Comparison of ENCODE assay signal across 1 cellular context in the genomic region with DNA sequence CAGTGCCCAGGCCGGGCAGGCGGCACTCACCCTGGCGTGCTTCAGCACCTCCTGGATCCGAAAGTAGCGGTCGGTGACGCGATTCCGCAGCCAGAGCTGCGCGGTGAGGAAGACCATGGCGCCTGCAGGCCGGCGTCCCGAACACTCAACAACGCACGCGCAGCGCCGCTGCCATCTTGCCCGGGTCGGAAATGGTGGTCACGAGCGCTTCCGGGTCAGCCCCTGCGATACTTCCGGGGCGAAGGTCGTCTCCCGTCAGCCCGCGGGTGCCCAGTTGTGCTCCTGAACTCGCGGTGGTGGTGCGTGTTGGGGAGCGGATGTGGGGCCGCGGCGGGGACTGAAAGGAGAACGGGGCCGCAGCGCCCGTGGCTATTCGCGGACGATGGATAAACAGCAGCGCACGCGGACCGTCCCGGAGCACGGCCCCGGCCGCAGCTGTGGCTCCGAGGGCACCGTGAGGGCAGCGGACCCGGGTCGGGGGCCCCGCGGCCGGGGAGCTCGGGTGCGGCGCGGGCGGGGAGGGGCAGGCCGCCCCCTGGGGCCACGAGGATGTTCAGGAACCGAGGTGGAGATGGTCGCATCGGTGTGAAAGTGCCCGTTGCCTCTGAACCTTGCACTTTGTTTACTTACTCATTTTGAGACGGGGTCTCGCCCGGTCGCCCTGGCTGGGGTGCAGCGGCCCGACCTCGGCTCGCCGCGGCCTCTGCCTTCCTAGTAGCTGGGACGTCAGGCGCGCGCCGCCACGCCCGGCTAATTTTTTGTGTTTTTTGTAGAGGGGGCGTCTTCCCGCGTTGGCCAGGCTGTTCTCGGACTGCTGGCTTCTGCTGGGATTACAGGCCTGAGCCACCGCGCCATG.
TF ChIP-seq lines count a peak whose summit lies in the region.

A gene (minus strand): TSS at position 193 of the 856 bp plus-strand sequence. CDS start 76 bp downstream, at position 117.

TF ChIP-seq in K562, 482 proteins besides CTCF, POLR2A, EP300 and RAD21 (continued from another document and continues in another):
- TF ChIP-seq RBBP5 (IDR thresholded peaks at IDR 0.05; ENCODE audit: borderline replicate concordance, insufficient read depth, low read length, poor library complexity, severe bottlenecking) (peak; percentile 94), IRF2 (CRISPR knock-in tag; IDR thresholded peaks at IDR 0.05) (no peak), ELF4 (CRISPR knock-in tag; IDR thresholded peaks at IDR 0.05) (peak; percentile 34; the same call in 1 of the 2 replicates), RBM15 (IDR thresholded peaks at IDR 0.05; ENCODE audit: insufficient read depth, low read length) (no peak), XRCC5 (IDR thresholded peaks at IDR 0.05; ENCODE audit: low read depth, low read length) (no peak), ZSCAN29 (IDR thresholded peaks at IDR 0.05) (no peak), POLR2AphosphoS2 (IDR thresholded peaks at IDR 0.05; ENCODE audit: low read length) (peak; percentile 95), ZNF695 (CRISPR knock-in tag; IDR thresholded peaks at IDR 0.05) (no peak), STAT5A (IDR thresholded peaks at IDR 0.05; ENCODE audit: borderline replicate concordance, low read length) (no peak), SP1 (CRISPR knock-in tag; IDR thresholded peaks at IDR 0.05) (peak; percentile 73), MCM3 (IDR thresholded peaks at IDR 0.05) (no peak), ARID1B (IDR thresholded peaks at IDR 0.05) (0 out of 2 replicates have a peak, but pooled peaks have one; percentile 6), TRIM24 (IDR thresholded peaks at IDR 0.05) (0 out of 4 replicates have a peak, but pooled peaks of 1 of the 2 experiments have one; percentile 44), SRF (CRISPR knock-in tag; IDR thresholded peaks at IDR 0.05) (0 out of 4 replicates have a peak, but pooled peaks of 1 of the 2 experiments have one; percentile 56), NR4A1 (CRISPR knock-in tag; IDR thresholded peaks at IDR 0.05) (peak; percentile 26; the same call in 1 of the 2 replicates), NR4A1 (tag; IDR thresholded peaks at IDR 0.05) (peak; percentile 36; the same call in 1 of the 2 replicates), ADNP (tag; IDR thresholded peaks at IDR 0.05) (no peak), ZZZ3 (IDR thresholded peaks at IDR 0.05) (peak; percentile 74; the same call in 1 of the 2 replicates), ZNF143 (CRISPR knock-in tag; IDR thresholded peaks at IDR 0.05) (peak; percentile 85), ZNF75A (CRISPR knock-in tag; IDR thresholded peaks at IDR 0.05) (no peak), HMG20B (CRISPR knock-in tag; IDR thresholded peaks at IDR 0.05) (no peak), TEAD4 (IDR thresholded peaks at IDR 0.05; ENCODE audit: low read length) (peak; percentile 27; the same call in 1 of the 2 replicates), TEAD4 (CRISPR knock-in tag; IDR thresholded peaks at IDR 0.05; ENCODE audit: borderline replicate concordance) (0 out of 2 replicates have a peak, but pooled peaks have one; percentile 75), CTBP1 (IDR thresholded peaks at IDR 0.05; ENCODE audit: borderline replicate concordance) (peak; percentile 79; the same call in 1 of the 2 replicates)
- TF ChIP-seq, protein P1, sequence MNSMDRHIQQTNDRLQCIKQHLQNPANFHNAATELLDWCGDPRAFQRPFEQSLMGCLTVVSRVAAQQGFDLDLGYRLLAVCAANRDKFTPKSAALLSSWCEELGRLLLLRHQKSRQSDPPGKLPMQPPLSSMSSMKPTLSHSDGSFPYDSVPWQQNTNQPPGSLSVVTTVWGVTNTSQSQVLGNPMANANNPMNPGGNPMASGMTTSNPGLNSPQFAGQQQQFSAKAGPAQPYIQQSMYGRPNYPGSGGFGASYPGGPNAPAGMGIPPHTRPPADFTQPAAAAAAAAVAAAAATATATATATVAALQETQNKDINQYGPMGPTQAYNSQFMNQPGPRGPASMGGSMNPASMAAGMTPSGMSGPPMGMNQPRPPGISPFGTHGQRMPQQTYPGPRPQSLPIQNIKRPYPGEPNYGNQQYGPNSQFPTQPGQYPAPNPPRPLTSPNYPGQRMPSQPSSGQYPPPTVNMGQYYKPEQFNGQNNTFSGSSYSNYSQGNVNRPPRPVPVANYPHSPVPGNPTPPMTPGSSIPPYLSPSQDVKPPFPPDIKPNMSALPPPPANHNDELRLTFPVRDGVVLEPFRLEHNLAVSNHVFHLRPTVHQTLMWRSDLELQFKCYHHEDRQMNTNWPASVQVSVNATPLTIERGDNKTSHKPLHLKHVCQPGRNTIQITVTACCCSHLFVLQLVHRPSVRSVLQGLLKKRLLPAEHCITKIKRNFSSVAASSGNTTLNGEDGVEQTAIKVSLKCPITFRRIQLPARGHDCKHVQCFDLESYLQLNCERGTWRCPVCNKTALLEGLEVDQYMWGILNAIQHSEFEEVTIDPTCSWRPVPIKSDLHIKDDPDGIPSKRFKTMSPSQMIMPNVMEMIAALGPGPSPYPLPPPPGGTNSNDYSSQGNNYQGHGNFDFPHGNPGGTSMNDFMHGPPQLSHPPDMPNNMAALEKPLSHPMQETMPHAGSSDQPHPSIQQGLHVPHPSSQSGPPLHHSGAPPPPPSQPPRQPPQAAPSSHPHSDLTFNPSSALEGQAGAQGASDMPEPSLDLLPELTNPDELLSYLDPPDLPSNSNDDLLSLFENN (IDR thresholded peaks at IDR 0.05; ENCODE audit: low read depth in 2 of 2, low read length in 2 of 2): peak in 1 of 2 experiments; percentile 24; a peak in 1 of 4 replicates
- TF ChIP-seq, protein P2, sequence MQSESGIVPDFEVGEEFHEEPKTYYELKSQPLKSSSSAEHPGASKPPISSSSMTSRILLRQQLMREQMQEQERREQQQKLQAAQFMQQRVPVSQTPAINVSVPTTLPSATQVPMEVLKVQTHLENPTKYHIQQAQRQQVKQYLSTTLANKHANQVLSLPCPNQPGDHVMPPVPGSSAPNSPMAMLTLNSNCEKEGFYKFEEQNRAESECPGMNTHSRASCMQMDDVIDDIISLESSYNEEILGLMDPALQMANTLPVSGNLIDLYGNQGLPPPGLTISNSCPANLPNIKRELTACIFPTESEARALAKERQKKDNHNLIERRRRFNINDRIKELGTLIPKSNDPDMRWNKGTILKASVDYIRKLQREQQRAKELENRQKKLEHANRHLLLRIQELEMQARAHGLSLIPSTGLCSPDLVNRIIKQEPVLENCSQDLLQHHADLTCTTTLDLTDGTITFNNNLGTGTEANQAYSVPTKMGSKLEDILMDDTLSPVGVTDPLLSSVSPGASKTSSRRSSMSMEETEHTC (IDR thresholded peaks at IDR 0.05): 0 out of 2 replicates have a peak, but pooled peaks have one; percentile 46
- TF ChIP-seq, protein P3, sequence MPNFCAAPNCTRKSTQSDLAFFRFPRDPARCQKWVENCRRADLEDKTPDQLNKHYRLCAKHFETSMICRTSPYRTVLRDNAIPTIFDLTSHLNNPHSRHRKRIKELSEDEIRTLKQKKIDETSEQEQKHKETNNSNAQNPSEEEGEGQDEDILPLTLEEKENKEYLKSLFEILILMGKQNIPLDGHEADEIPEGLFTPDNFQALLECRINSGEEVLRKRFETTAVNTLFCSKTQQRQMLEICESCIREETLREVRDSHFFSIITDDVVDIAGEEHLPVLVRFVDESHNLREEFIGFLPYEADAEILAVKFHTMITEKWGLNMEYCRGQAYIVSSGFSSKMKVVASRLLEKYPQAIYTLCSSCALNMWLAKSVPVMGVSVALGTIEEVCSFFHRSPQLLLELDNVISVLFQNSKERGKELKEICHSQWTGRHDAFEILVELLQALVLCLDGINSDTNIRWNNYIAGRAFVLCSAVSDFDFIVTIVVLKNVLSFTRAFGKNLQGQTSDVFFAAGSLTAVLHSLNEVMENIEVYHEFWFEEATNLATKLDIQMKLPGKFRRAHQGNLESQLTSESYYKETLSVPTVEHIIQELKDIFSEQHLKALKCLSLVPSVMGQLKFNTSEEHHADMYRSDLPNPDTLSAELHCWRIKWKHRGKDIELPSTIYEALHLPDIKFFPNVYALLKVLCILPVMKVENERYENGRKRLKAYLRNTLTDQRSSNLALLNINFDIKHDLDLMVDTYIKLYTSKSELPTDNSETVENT (CRISPR knock-in tag; IDR thresholded peaks at IDR 0.05): peak; percentile 65
- TF ChIP-seq, protein P4, sequence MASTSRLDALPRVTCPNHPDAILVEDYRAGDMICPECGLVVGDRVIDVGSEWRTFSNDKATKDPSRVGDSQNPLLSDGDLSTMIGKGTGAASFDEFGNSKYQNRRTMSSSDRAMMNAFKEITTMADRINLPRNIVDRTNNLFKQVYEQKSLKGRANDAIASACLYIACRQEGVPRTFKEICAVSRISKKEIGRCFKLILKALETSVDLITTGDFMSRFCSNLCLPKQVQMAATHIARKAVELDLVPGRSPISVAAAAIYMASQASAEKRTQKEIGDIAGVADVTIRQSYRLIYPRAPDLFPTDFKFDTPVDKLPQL (IDR thresholded peaks at IDR 0.05; ENCODE audit: extremely low read depth, insufficient read length): peak; percentile 37
- TF ChIP-seq, protein P5, sequence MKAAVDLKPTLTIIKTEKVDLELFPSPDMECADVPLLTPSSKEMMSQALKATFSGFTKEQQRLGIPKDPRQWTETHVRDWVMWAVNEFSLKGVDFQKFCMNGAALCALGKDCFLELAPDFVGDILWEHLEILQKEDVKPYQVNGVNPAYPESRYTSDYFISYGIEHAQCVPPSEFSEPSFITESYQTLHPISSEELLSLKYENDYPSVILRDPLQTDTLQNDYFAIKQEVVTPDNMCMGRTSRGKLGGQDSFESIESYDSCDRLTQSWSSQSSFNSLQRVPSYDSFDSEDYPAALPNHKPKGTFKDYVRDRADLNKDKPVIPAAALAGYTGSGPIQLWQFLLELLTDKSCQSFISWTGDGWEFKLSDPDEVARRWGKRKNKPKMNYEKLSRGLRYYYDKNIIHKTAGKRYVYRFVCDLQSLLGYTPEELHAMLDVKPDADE (conservative IDR thresholded peaks at IDR 0.05; ENCODE audit: control insufficient read depth, low read depth, low read length): peak; percentile 92
- TF ChIP-seq, protein P6, sequence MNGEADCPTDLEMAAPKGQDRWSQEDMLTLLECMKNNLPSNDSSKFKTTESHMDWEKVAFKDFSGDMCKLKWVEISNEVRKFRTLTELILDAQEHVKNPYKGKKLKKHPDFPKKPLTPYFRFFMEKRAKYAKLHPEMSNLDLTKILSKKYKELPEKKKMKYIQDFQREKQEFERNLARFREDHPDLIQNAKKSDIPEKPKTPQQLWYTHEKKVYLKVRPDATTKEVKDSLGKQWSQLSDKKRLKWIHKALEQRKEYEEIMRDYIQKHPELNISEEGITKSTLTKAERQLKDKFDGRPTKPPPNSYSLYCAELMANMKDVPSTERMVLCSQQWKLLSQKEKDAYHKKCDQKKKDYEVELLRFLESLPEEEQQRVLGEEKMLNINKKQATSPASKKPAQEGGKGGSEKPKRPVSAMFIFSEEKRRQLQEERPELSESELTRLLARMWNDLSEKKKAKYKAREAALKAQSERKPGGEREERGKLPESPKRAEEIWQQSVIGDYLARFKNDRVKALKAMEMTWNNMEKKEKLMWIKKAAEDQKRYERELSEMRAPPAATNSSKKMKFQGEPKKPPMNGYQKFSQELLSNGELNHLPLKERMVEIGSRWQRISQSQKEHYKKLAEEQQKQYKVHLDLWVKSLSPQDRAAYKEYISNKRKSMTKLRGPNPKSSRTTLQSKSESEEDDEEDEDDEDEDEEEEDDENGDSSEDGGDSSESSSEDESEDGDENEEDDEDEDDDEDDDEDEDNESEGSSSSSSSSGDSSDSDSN (IDR thresholded peaks at IDR 0.05; ENCODE audit: borderline replicate concordance in 1 of 2, low read depth in 2 of 2, low read length in 2 of 2): peak; percentile 2 to 46; a peak in 1 of 4 replicates
- TF ChIP-seq, protein P7, sequence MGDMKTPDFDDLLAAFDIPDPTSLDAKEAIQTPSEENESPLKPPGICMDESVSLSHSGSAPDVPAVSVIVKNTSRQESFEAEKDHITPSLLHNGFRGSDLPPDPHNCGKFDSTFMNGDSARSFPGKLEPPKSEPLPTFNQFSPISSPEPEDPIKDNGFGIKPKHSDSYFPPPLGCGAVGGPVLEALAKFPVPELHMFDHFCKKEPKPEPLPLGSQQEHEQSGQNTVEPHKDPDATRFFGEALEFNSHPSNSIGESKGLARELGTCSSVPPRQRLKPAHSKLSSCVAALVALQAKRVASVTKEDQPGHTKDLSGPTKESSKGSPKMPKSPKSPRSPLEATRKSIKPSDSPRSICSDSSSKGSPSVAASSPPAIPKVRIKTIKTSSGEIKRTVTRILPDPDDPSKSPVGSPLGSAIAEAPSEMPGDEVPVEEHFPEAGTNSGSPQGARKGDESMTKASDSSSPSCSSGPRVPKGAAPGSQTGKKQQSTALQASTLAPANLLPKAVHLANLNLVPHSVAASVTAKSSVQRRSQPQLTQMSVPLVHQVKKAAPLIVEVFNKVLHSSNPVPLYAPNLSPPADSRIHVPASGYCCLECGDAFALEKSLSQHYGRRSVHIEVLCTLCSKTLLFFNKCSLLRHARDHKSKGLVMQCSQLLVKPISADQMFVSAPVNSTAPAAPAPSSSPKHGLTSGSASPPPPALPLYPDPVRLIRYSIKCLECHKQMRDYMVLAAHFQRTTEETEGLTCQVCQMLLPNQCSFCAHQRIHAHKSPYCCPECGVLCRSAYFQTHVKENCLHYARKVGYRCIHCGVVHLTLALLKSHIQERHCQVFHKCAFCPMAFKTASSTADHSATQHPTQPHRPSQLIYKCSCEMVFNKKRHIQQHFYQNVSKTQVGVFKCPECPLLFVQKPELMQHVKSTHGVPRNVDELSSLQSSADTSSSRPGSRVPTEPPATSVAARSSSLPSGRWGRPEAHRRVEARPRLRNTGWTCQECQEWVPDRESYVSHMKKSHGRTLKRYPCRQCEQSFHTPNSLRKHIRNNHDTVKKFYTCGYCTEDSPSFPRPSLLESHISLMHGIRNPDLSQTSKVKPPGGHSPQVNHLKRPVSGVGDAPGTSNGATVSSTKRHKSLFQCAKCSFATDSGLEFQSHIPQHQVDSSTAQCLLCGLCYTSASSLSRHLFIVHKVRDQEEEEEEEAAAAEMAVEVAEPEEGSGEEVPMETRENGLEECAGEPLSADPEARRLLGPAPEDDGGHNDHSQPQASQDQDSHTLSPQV (IDR thresholded peaks at IDR 0.05): peak; percentile 77
- TF ChIP-seq, protein P8, sequence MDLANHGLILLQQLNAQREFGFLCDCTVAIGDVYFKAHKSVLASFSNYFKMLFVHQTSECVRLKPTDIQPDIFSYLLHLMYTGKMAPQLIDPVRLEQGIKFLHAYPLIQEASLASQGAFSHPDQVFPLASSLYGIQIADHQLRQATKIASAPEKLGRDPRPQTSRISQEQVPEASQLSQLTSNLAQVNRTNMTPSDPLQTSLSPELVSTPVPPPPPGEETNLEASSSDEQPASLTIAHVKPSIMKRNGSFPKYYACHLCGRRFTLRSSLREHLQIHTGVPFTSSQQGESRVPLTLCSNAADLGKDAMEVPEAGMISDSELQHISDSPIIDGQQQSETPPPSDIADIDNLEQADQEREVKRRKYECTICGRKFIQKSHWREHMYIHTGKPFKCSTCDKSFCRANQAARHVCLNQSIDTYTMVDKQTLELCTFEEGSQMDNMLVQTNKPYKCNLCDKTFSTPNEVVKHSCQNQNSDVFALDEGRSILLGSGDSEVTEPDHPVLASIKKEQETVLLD (IDR thresholded peaks at IDR 0.05): peak; percentile 82
- TF ChIP-seq, protein P9, sequence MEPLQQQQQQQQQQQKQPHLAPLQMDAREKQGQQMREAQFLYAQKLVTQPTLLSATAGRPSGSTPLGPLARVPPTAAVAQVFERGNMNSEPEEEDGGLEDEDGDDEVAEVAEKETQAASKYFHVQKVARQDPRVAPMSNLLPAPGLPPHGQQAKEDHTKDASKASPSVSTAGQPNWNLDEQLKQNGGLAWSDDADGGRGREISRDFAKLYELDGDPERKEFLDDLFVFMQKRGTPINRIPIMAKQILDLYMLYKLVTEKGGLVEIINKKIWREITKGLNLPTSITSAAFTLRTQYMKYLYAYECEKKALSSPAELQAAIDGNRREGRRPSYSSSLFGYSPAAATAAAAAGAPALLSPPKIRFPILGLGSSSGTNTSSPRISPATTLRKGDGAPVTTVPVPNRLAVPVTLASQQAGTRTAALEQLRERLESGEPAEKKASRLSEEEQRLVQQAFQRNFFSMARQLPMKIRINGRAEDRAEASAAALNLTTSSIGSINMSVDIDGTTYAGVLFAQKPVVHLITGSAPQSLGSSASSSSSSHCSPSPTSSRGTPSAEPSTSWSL (CRISPR knock-in tag; IDR thresholded peaks at IDR 0.05; ENCODE audit: borderline replicate concordance): 0 out of 2 replicates have a peak, but pooled peaks have one; percentile 15
